Comparison of ENCODE assay signal across 21 cellular contexts in the genomic region with DNA sequence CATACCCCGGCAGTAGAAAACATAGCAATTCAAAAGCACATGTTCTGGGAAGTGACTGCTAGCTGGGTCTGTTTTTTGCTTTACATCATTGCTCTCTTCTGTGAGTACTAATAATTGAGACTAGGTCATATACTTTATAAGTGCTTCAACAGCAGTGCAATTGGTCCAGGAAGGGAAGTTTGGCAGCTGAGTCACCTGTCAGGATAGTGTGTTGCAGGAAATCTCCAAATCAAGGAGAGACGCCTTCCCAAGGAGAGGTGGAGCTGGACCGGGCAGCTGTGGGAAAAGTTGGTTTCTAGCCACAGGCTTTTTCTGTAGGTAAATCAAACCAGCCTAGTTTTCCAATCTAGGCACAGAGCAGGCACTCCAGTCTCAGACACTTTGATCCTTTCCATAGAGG.
DNase-seq lines count a peak whose midpoint lies in the region; ATAC-seq, FAIRE-seq and TF ChIP-seq lines count a peak whose summit lies in the region.
"Had no signal": no experiment of that assay in that cellular context is flagged by ENCODE, and none has a peak within 500 bp of the region (broad histone marks: within the 10 kb centered on the region; RNA-seq: fewer than 3 reads in every experiment).

No MANE protein-coding gene starts in this region.

- no peaks in the 10 kb centered on the region for H3K9me1 ChIP-seq in keratinocyte (ENCODE audit: control insufficient read depth, extremely low read depth, insufficient read depth, low read length)

- ATAC-seq in CD4-positive, alpha-beta T cell (ENCODE audit: poor library complexity): no peak
- ATAC-seq: naive thymus-derived CD8-positive, alpha-beta T cell had no signal

- H3K79me2 ChIP-seq in mammary epithelial cell (ENCODE audit: insufficient read depth, low read length) (no peaks in the 10 kb centered on the region), keratinocyte (ENCODE audit: control insufficient read depth, insufficient read depth, low read length) (no peaks in the 10 kb centered on the region)

- POLR2A ChIA-PET in CD4-positive, alpha-beta T cell (lab: Charles Lee): no interaction called here

- peak overlapping the region; percentile 42 for H3K9ac ChIP-seq in mammary epithelial cell (ENCODE audit: insufficient read depth, low read length)
- no peak overlapping the region for H3K9ac ChIP-seq in keratinocyte (ENCODE audit: control insufficient read depth, extremely low read depth, insufficient read depth, low read length)

- WGBS in mammary epithelial cell (ENCODE audit: low coverage, missing lambda C conversion rate): 32% methylated on average over 3 of the region's 3 CpGs
- WGBS in sigmoid colon, 2 donors: 88 to 89% methylated on average over 3 of the region's 3 CpGs

- peaks cover 29% of the 10 kb centered on the region for H3K4me1 ChIP-seq in mammary epithelial cell (ENCODE audit: insufficient read depth, low read length)
- H3K4me1 ChIP-seq in keratinocyte (ENCODE audit: control insufficient read depth, extremely low read depth, insufficient read depth, low read length): peaks cover 17% of the 10 kb centered on the region
- no peaks in the 10 kb centered on the region for H3K4me1 ChIP-seq in sigmoid colon

- no peaks in the 10 kb centered on the region for H3K9me3 Mint-ChIP-seq in CD4-positive, alpha-beta T cell

- H2AFZ ChIP-seq in mammary epithelial cell (ENCODE audit: low read depth, low read length) (peak overlapping the region; percentile 67), keratinocyte (ENCODE audit: control insufficient read depth, low read length) (no peak overlapping the region)

- intact Hi-C loops in mammary epithelial cell (cut with micrococcal nuclease): loop anchor here (10.0 kb wide), 1 partner anchor 406 kb away; no protein-coding TSS in a partner anchor
- intact Hi-C loops in sigmoid colon (cut with DNase I): no loop called here
- intact Hi-C loops in CD4-positive, alpha-beta T cell (cut with DNase I, micrococcal nuclease): no loop called here

- H3K4me3 Mint-ChIP-seq in CD4-positive, alpha-beta T cell: no peak overlapping the region
- H3K4me3 Mint-ChIP-seq: naive thymus-derived CD8-positive, alpha-beta T cell had no signal

- H3K27ac Mint-ChIP-seq in CD4-positive, alpha-beta T cell: no peak overlapping the region
- H3K27ac Mint-ChIP-seq: naive thymus-derived CD8-positive, alpha-beta T cell had no signal

- H3K4me1 Mint-ChIP-seq in CD4-positive, alpha-beta T cell (ENCODE audit: low read depth): no peaks in the 10 kb centered on the region
- H3K4me1 Mint-ChIP-seq: naive thymus-derived CD8-positive, alpha-beta T cell had no signal

- peaks cover 12% of the 10 kb centered on the region for H3K27me3 Mint-ChIP-seq in CD4-positive, alpha-beta T cell

- no TSS peak for BruUV-seq in mammary epithelial cell (replicated peaks; lab: Mats Ljungman, UMichigan)

- no peak for TF ChIP-seq EP300 in sigmoid colon (IDR thresholded peaks at IDR 0.05)

- H3K36me3 ChIP-seq in mammary epithelial cell (ENCODE audit: insufficient read depth, low read length) (no peaks in the 10 kb centered on the region), keratinocyte (ENCODE audit: control insufficient read depth in 2 of 2, extremely low read depth in 1 of 2, insufficient read depth in 2 of 2, low read length in 2 of 2) (no peaks in the 10 kb centered on the region), sigmoid colon (no peaks in the 10 kb centered on the region)

- no peaks in the 10 kb centered on the region for H3K36me3 Mint-ChIP-seq in CD4-positive, alpha-beta T cell (ENCODE audit: low read depth)
- H3K36me3 Mint-ChIP-seq: naive thymus-derived CD8-positive, alpha-beta T cell had no signal

- no peak for TF ChIP-seq CTCF in mammary epithelial cell (conservative IDR thresholded peaks at IDR 0.05 in 1 of 2, IDR thresholded peaks at IDR 0.05 in 1 of 2; ENCODE audit: extremely low read depth in 1 of 2, insufficient read depth in 1 of 2, low read depth in 1 of 2, low read length in 2 of 2)
- TF ChIP-seq CTCF in keratinocyte (optimal IDR thresholded peaks at IDR 0.05 in 1 of 3, IDR thresholded peaks at IDR 0.05 in 1 of 3, conservative IDR thresholded peaks at IDR 0.05 in 1 of 3; ENCODE audit: extremely low read depth in 1 of 3, insufficient read depth in 2 of 3, low read length in 3 of 3): no peak
- no peak for TF ChIP-seq CTCF in sigmoid colon (IDR thresholded peaks at IDR 0.05)
- TF ChIP-seq CTCF in CD4-positive, alpha-beta T cell (IDR thresholded peaks at IDR 0.05): no peak

- DNase-seq in A172 (ENCODE audit: low spot score) (peak; percentile 81), M059J (ENCODE audit: low read depth) (peak; percentile 78), mammary epithelial cell (peak; percentile 86), keratinocyte (ENCODE audit: low read depth, low spot score) (no peak), epidermal melanocyte (ENCODE audit: insufficient read length, low spot score) (no peak), caudate nucleus (lab: John Stamatoyannopoulos, UW) (no peak), sigmoid colon (no peak)
- no peak for DNase-seq in CD4-positive, alpha-beta T cell
- DNase-seq: activated CD4-positive, alpha-beta T cell treated with anti-CD3 and anti-CD28 coated beads, Interleukin-2, amount 50 U/mL, for 48 hours; C1 segment of cervical spinal cord; cerebellar nuclear complex; DMS 273 treated with DMSO at 0.1 percent for 48 hours; effector memory CD4-positive, alpha-beta T cell; hippocampal formation; naive thymus-derived CD8-positive, alpha-beta T cell; NCI-H1694 treated with DMSO at 0.1 percent for 48 hours; NCI-H446; Right ventricle myocardium superior; stimulated activated CD4-positive, alpha-beta T cell treated with anti-CD3 and anti-CD28 coated beads, Interleukin-4, amount 100 ng/mL, for 24 hours had no signal

- H3K4me2 ChIP-seq in mammary epithelial cell (ENCODE audit: insufficient read depth, low read depth, low read length) (peak overlapping the region; percentile 16), keratinocyte (ENCODE audit: control insufficient read depth, extremely low read depth, insufficient read depth, low read depth, low read length) (no peak overlapping the region)

- in situ Hi-C loops in mammary epithelial cell (cut with MboI; ENCODE audit: low sequenced_read_pairs in 2 of 2): loop anchor here in 1 of 2 donors (10.0 kb wide), 2 partner anchors 84 to 324 kb away; no protein-coding TSS in a partner anchor

- H3K4me3 ChIP-seq in mammary epithelial cell (replicated peaks in 1 of 3; ENCODE audit: insufficient read depth in 1 of 3, low read depth in 2 of 3, low read length in 3 of 3) (no peak overlapping the region), keratinocyte (ENCODE audit: control insufficient read depth in 2 of 3, extremely low read depth in 1 of 3, insufficient read depth in 2 of 3, low read depth in 1 of 3, low read length in 3 of 3) (no peak overlapping the region), sigmoid colon (no peak overlapping the region)
- H3K4me3 ChIP-seq: skin epidermis had no signal

- H3K27me3 ChIP-seq in mammary epithelial cell (ENCODE audit: insufficient read depth, low read length) (no peaks in the 10 kb centered on the region), keratinocyte (ENCODE audit: control insufficient read depth, extremely low read depth, insufficient read depth, low read length) (no peaks in the 10 kb centered on the region), sigmoid colon (no peaks in the 10 kb centered on the region)
- H3K27me3 ChIP-seq in CD4-positive, alpha-beta T cell (ENCODE audit: control insufficient read depth, insufficient read depth, low read length): peaks cover 5% of the 10 kb centered on the region

- no peak for TF ChIP-seq POLR2A in sigmoid colon (IDR thresholded peaks at IDR 0.05)

- dilution Hi-C loops in mammary epithelial cell (cut with HindIII; ENCODE audit: low sequenced_read_pairs): no loop called here
- dilution Hi-C loops in keratinocyte (cut with MboI; ENCODE audit: extremely low pct_ligation_motif_present, low sequenced_read_pairs): no loop called here

- FAIRE-seq in keratinocyte (lab: Jason Lieb, UNC): peak; percentile 87
- FAIRE-seq: urothelium cell line had no signal

- CTCF ChIA-PET in mammary epithelial cell (lab: Charles Lee; ENCODE audit: low non-redundant PET): no interaction called here
- CTCF ChIA-PET in CD4-positive, alpha-beta T cell (lab: Charles Lee): interaction anchor here (0.6 kb wide), 1 partner anchor 390 kb away, joined by 3 read pairs; no protein-coding TSS in a partner anchor

- H3K9me3 ChIP-seq in mammary epithelial cell (replicated peaks; ENCODE audit: insufficient read depth, low read length) (no peaks in the 10 kb centered on the region), keratinocyte (ENCODE audit: control insufficient read depth, low read depth, low read length) (no peaks in the 10 kb centered on the region), sigmoid colon (no peaks in the 10 kb centered on the region)
- H3K9me3 ChIP-seq in CD4-positive, alpha-beta T cell (ENCODE audit: control insufficient read depth, low read length): no peaks in the 10 kb centered on the region

- H3K27ac ChIP-seq in mammary epithelial cell (ENCODE audit: insufficient read depth, low read depth, low read length): no peak overlapping the region
- no peak overlapping the region for H3K27ac ChIP-seq in keratinocyte (ENCODE audit: control insufficient read depth, insufficient read depth, low read length)
- no peak overlapping the region for H3K27ac ChIP-seq in caudate nucleus (ENCODE audit: low read depth, low read length)
- H3K27ac ChIP-seq in sigmoid colon: no peak overlapping the region
- H3K27ac ChIP-seq in CD4-positive, alpha-beta T cell (ENCODE audit: low read depth, low read length): no peak overlapping the region
- H3K27ac ChIP-seq: skin epidermis had no signal

- H4K20me1 ChIP-seq in mammary epithelial cell (ENCODE audit: insufficient read depth, low read length) (no peaks in the 10 kb centered on the region), keratinocyte (ENCODE audit: control insufficient read depth, extremely low read depth, insufficient read depth, low read length) (no peaks in the 10 kb centered on the region)

Comparison
In these comparisons a context has a peak if more than half of its experiments do, and no peak if none do; other contexts are left out.
1. DNase-seq: peak in A172 (single experiment), M059J (single experiment) and mammary epithelial cell (single experiment); none in keratinocyte (single experiment), epidermal melanocyte (single experiment), caudate nucleus (0 of 61), sigmoid colon (single experiment) and CD4-positive, alpha-beta T cell (0 of 10).